Comparison of ENCODE assay signal across 8 cellular contexts in genomic region chr3:108589998-108590323, GRCh38. TPM values are rescaled to one million over a fixed set of nuclear protein-coding genes. Genes with fewer than 3 reads are reported as not detected.
DNase-seq lines count a peak whose midpoint lies in the region; ATAC-seq, FAIRE-seq and TF ChIP-seq lines count a peak whose summit lies in the region.

No MANE protein-coding gene starts in this region.

- H3K4me3 ChIP-seq in A549 = peak overlapping the region; percentile 69
- peak overlapping the region; percentile 93 for H3K4me3 ChIP-seq in HUES64 (ENCODE audit: low read length)
- peak overlapping the region; percentile 98 for H3K4me3 ChIP-seq in mucosa of stomach (ENCODE audit: low read length)

- H3K9ac ChIP-seq in HUES64 (ENCODE audit: low read depth, low read length) (peak overlapping the region; percentile 96), mucosa of stomach (ENCODE audit: low read length) (peak overlapping the region; percentile 99)

- TF ChIP-seq CTCF in A549 (IDR thresholded peaks at IDR 0.05) = no peak

- no peak for TF ChIP-seq EP300 in A549 (IDR thresholded peaks at IDR 0.05)

- DNase-seq in A549 (ENCODE audit: low read depth in 1 of 2, low spot score in 1 of 2) (no peak), caudate nucleus (lab: John Stamatoyannopoulos, UW) (no peak), RKO (ENCODE audit: low spot score) (no peak), SK-N-DZ (ENCODE audit: low spot score) (no peak), putamen (ENCODE audit: low spot score) (no peak), DMS79 (lab: John Stamatoyannopoulos, UW) (no peak)

- WGBS in A549 (ENCODE audit: missing lambda C conversion rate) = under 1% methylated on average over 11 of the region's 11 CpGs
- 3% methylated on average over 11 of the region's 11 CpGs for WGBS in HUES64

- no peak for FAIRE-seq in A549 (lab: Jason Lieb, UNC)

- TF ChIP-seq POLR2A in A549 (IDR thresholded peaks at IDR 0.05; ENCODE audit: low read length) = no peak

- H3K27me3 ChIP-seq in HUES64 (ENCODE audit: insufficient read depth, low read length) = no peaks in the 10 kb centered on the region
- H3K27me3 ChIP-seq in mucosa of stomach (ENCODE audit: control insufficient read depth, insufficient read depth, low read length) = no peaks in the 10 kb centered on the region

- peaks cover 13% of the 10 kb centered on the region for H3K36me3 ChIP-seq in HUES64 (ENCODE audit: insufficient read depth, low read length)
- no peaks in the 10 kb centered on the region for H3K36me3 ChIP-seq in mucosa of stomach (ENCODE audit: control insufficient read depth, insufficient read depth, low read length)

- no peaks in the 10 kb centered on the region for H3K9me3 ChIP-seq in A549
- no peaks in the 10 kb centered on the region for H3K9me3 ChIP-seq in HUES64 (ENCODE audit: insufficient read depth, low read depth, low read length)
- no peaks in the 10 kb centered on the region for H3K9me3 ChIP-seq in mucosa of stomach (ENCODE audit: control insufficient read depth, low read length)

- H3K4me1 ChIP-seq in A549 (peaks cover 16% of the 10 kb centered on the region), HUES64 (ENCODE audit: insufficient read depth, low read length) (peaks cover 19% of the 10 kb centered on the region), mucosa of stomach (ENCODE audit: control insufficient read depth, insufficient read depth, low read length) (peaks cover 4% of the 10 kb centered on the region)

- POLR2A ChIA-PET in A549 (lab: Yijun Ruan, JAX) = interaction anchor here (0.6 to 1.6 kb wide), 5 partner anchors 9 to 342 kb away, joined by 3 to 12 read pairs (median 5); no protein-coding TSS in a partner anchor

- H3K27ac ChIP-seq in A549 (peak overlapping the region; percentile 96 to 97), HUES64 (ENCODE audit: low read depth, low read length) (peak overlapping the region; percentile 97), caudate nucleus (ENCODE audit: low read depth, low read length) (peak overlapping the region; percentile 92)

- CTCF ChIA-PET in A549 (lab: Yijun Ruan, JAX) = interaction anchor here (1.2 kb wide), 1 partner anchor 72 kb away, joined by 3 read pairs; no protein-coding TSS in a partner anchor

- peak overlapping the region; percentile 81 for H3K4me2 ChIP-seq in A549

- TF ChIP-seq RAD21 in A549 (conservative IDR thresholded peaks at IDR 0.05 in 1 of 2, IDR thresholded peaks at IDR 0.05 in 1 of 2) = no peak

- ATAC-seq in A549 = no peak

TF ChIP-seq in A549, 52 proteins besides CTCF, POLR2A, EP300 and RAD21:
- TF ChIP-seq, protein P1, sequence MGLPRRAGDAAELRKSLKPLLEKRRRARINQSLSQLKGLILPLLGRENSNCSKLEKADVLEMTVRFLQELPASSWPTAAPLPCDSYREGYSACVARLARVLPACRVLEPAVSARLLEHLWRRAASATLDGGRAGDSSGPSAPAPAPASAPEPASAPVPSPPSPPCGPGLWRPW (IDR thresholded peaks at IDR 0.05) = no peak
- TF ChIP-seq RCOR1 (IDR thresholded peaks at IDR 0.05; ENCODE audit: low read depth, low read length) = no peak
- no peak for TF ChIP-seq FOSB (CRISPR knock-in tag; IDR thresholded peaks at IDR 0.05)
- no peak for TF ChIP-seq ZSCAN20 (CRISPR knock-in tag; IDR thresholded peaks at IDR 0.05)
- TF ChIP-seq RARB (CRISPR knock-in tag; IDR thresholded peaks at IDR 0.05) = no peak
- no peak for TF ChIP-seq FOSL2 (IDR thresholded peaks at IDR 0.05)
- peak; percentile 67 for TF ChIP-seq FOSL2 (CRISPR knock-in tag; IDR thresholded peaks at IDR 0.05)
- no peak for TF ChIP-seq ELK1 (IDR thresholded peaks at IDR 0.05; ENCODE audit: low read depth, low read length)
- no peak for TF ChIP-seq ESRRA (IDR thresholded peaks at IDR 0.05; ENCODE audit: borderline replicate concordance, low read length)
- peak; percentile 44; the same call in 1 of the 2 replicates for TF ChIP-seq PHF8 (IDR thresholded peaks at IDR 0.05; ENCODE audit: borderline replicate concordance, low read depth)
- TF ChIP-seq, protein P2, sequence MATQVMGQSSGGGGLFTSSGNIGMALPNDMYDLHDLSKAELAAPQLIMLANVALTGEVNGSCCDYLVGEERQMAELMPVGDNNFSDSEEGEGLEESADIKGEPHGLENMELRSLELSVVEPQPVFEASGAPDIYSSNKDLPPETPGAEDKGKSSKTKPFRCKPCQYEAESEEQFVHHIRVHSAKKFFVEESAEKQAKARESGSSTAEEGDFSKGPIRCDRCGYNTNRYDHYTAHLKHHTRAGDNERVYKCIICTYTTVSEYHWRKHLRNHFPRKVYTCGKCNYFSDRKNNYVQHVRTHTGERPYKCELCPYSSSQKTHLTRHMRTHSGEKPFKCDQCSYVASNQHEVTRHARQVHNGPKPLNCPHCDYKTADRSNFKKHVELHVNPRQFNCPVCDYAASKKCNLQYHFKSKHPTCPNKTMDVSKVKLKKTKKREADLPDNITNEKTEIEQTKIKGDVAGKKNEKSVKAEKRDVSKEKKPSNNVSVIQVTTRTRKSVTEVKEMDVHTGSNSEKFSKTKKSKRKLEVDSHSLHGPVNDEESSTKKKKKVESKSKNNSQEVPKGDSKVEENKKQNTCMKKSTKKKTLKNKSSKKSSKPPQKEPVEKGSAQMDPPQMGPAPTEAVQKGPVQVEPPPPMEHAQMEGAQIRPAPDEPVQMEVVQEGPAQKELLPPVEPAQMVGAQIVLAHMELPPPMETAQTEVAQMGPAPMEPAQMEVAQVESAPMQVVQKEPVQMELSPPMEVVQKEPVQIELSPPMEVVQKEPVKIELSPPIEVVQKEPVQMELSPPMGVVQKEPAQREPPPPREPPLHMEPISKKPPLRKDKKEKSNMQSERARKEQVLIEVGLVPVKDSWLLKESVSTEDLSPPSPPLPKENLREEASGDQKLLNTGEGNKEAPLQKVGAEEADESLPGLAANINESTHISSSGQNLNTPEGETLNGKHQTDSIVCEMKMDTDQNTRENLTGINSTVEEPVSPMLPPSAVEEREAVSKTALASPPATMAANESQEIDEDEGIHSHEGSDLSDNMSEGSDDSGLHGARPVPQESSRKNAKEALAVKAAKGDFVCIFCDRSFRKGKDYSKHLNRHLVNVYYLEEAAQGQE (IDR thresholded peaks at IDR 0.05) = no peak
- TF ChIP-seq CHD2 (IDR thresholded peaks at IDR 0.05; ENCODE audit: low read length, partially characterized antibody) = no peak
- TF ChIP-seq FOXS1 (CRISPR knock-in tag; IDR thresholded peaks at IDR 0.05) = no peak
- TF ChIP-seq SMC3 (IDR thresholded peaks at IDR 0.05) = no peak
- 0 out of 2 replicates have a peak, but pooled peaks have one; percentile 58 for TF ChIP-seq HOXB5 (CRISPR knock-in tag; IDR thresholded peaks at IDR 0.05)
- TF ChIP-seq JUN (IDR thresholded peaks at IDR 0.05) = no peak

RNA-seq across cellular contexts. Expression of gene DZIP3, which starts 0.4 kb away (rescaled TPM):
- 15.6 and 22.2 TPM in 2 replicates for polyA plus RNA-seq in A549 (2011; rRNA removed)
- polyA plus RNA-seq in A549 (2012; cell fraction: cytosol; rRNA removed) = 3.0 and 3.1 TPM in 2 replicates
- polyA plus RNA-seq in A549 (2012; cell fraction: nucleus; rRNA removed) = 4.4 and 6.0 TPM in 2 replicates
- 8.1 to 10.1 TPM (median 9.1 TPM) in 3 replicates for polyA plus RNA-seq in A549 (2017; fragmentation: RNase III; extraction: RNeasy Plus Mini Kit Qiagen cat#74134 plus additional on column Dnase treatment)
- polyA minus RNA-seq in A549 (2011; rRNA and poly(A)+ RNA removed) = 6.7 and 8.3 TPM in 2 replicates
- 18.2 TPM for polyA plus RNA-seq in HUES64 (2013, experiment 1 of 2)
- polyA plus RNA-seq in HUES64 (2013, experiment 2 of 2) = 24.9 TPM
- polyA plus RNA-seq in SK-N-DZ (2014; cell fraction: cytosol; rRNA removed) = 22.4 and 22.7 TPM in 2 replicates
- 61.1 and 65.5 TPM in 2 replicates for polyA plus RNA-seq in SK-N-DZ (2014; cell fraction: nucleus; rRNA removed)

RNA-seq across cellular contexts. Expression of gene CIP2A, which starts 0.7 kb away (rescaled TPM):
- polyA plus RNA-seq in A549 (2011; rRNA removed) (31.8 and 32.6 TPM in 2 replicates), A549 (2017; fragmentation: RNase III; extraction: RNeasy Plus Mini Kit Qiagen cat#74134 plus additional on column Dnase treatment) (29.3 to 33.0 TPM (median 30.7 TPM) in 3 replicates)
- 21.1 and 22.9 TPM in 2 replicates for polyA plus RNA-seq in A549 (2012; cell fraction: cytosol; rRNA removed)
- polyA plus RNA-seq in A549 (2012; cell fraction: nucleus; rRNA removed) = 10.1 and 10.3 TPM in 2 replicates
- polyA minus RNA-seq in A549 (2011; rRNA and poly(A)+ RNA removed) = 34.4 and 59.2 TPM in 2 replicates
- 36.5 TPM for polyA plus RNA-seq in HUES64 (2013, experiment 1 of 2)
- 31.0 TPM for polyA plus RNA-seq in HUES64 (2013, experiment 2 of 2)
- 34.8 and 43.8 TPM in 2 replicates for polyA plus RNA-seq in SK-N-DZ (2014; cell fraction: cytosol; rRNA removed)
- 66.1 and 67.2 TPM in 2 replicates for polyA plus RNA-seq in SK-N-DZ (2014; cell fraction: nucleus; rRNA removed)
